Comparison of ENCODE assay signal across 21 cellular contexts in genomic region chr11:73145986-73146575, GRCh38. TPM values are rescaled to one million over a fixed set of nuclear protein-coding genes. Genes with fewer than 3 reads are reported as not detected.
DNase-seq lines count a peak whose midpoint lies in the region; ATAC-seq, FAIRE-seq and TF ChIP-seq lines count a peak whose summit lies in the region.
"Had no signal": no experiment of that assay in that cellular context is flagged by ENCODE, and none has a peak within 500 bp of the region (broad histone marks: within the 10 kb centered on the region; RNA-seq: fewer than 3 reads in every experiment).

No MANE protein-coding gene starts in this region.

- FAIRE-seq in GM19239 (lab: Jason Lieb, UNC) = no peak
- FAIRE-seq: G401.6, kidney, urothelium cell line had no signal

- H3K27me3 ChIP-seq in ascending aorta = no peaks in the 10 kb centered on the region
- H3K27me3 ChIP-seq: neutrophil, Peyer's patch had no signal

- no peak overlapping the region for H3K4me3 Mint-ChIP-seq in natural killer cell treated with Interleukin-12 subunit alpha and Interleukin-12 subunit beta and Interleukin-15 and Interleukin-18, amount 100 ng/mL, for 72 hours
- H3K4me3 Mint-ChIP-seq in natural killer cell (no peak overlapping the region), nephron (peak overlapping the region in 1 of 3 experiments; percentile 34)

- no peaks in the 10 kb centered on the region for H3K27me3 Mint-ChIP-seq in natural killer cell treated with Interleukin-12 subunit alpha and Interleukin-12 subunit beta and Interleukin-15 and Interleukin-18, amount 100 ng/mL, for 72 hours
- no peaks in the 10 kb centered on the region for H3K27me3 Mint-ChIP-seq in natural killer cell (ENCODE audit: low read depth in 2 of 2)
- H3K27me3 Mint-ChIP-seq in nephron (ENCODE audit: low read depth) = peaks cover 9% of the 10 kb centered on the region

- H3K4me1 ChIP-seq in ascending aorta = peaks cover 20 to 38% of the 10 kb centered on the region in 2 donors

- H3K9me3 ChIP-seq in ascending aorta = no peaks in the 10 kb centered on the region
- H3K9me3 ChIP-seq: neutrophil, Peyer's patch had no signal

- H3K4me1 Mint-ChIP-seq in natural killer cell treated with Interleukin-12 subunit alpha and Interleukin-12 subunit beta and Interleukin-15 and Interleukin-18, amount 100 ng/mL, for 72 hours (ENCODE audit: low read depth in 2 of 2) = peaks cover 25 to 39% of the 10 kb centered on the region in 2 donors
- H3K4me1 Mint-ChIP-seq in natural killer cell = peaks cover 18 to 36% of the 10 kb centered on the region in 2 donors
- peaks cover 64% of the 10 kb centered on the region for H3K4me1 Mint-ChIP-seq in nephron

- no peaks in the 10 kb centered on the region for H3K36me3 ChIP-seq in ascending aorta
- H3K36me3 ChIP-seq: neutrophil, Peyer's patch had no signal

- TF ChIP-seq CTCF in natural killer cell (IDR thresholded peaks at IDR 0.05) (no peak), ascending aorta (IDR thresholded peaks at IDR 0.05) (no peak), nephron (IDR thresholded peaks at IDR 0.05; ENCODE audit: unreplicated experiment in 3 of 3) (no peak)

- DNase-seq in natural killer cell treated with Interleukin-12 subunit alpha and Interleukin-12 subunit beta and Interleukin-15 and Interleukin-18, amount 100 ng/mL, for 72 hours (ENCODE audit: low spot score) = no peak
- DNase-seq in natural killer cell = no peak
- DNase-seq in ascending aorta (ENCODE audit: low spot score in 2 of 2) = no peak
- DNase-seq in GM19239 (ENCODE audit: insufficient read length, low spot score) = no peak
- DNase-seq: activated CD4-positive, alpha-beta T cell treated with anti-CD3 and anti-CD28 coated beads for 4 hours; activated CD8-positive, alpha-beta memory T cell treated with anti-CD3 and anti-CD28 coated beads, Interleukin-2, amount 50 U/mL, for 4 hours; activated naive CD4-positive, alpha-beta T cell; AML-193; KG1; kidney; mesendoderm; NCI-H1092; stimulated activated CD4-positive, alpha-beta T cell treated with anti-CD3 and anti-CD28 coated beads, Interleukin-15, amount 100 ng/mL, for 24 hours; stimulated activated naive CD4-positive, alpha-beta T cell treated with Interleukin-2 at 50 U/mL for 16 hours had no signal

- peak overlapping the region; percentile 85 to 86 for H3K27ac ChIP-seq in ascending aorta
- H3K27ac ChIP-seq: neutrophil had no signal

- intact Hi-C loops in natural killer cell (cut with micrococcal nuclease) = no loop called here
- intact Hi-C loops in ascending aorta (cut with DNase I) = loop anchor here (10.0 kb wide), 1 partner anchor 421 kb away; no protein-coding TSS in a partner anchor

- no peaks in the 10 kb centered on the region for H3K9me3 Mint-ChIP-seq in natural killer cell treated with Interleukin-12 subunit alpha and Interleukin-12 subunit beta and Interleukin-15 and Interleukin-18, amount 100 ng/mL, for 72 hours
- H3K9me3 Mint-ChIP-seq in natural killer cell (no peaks in the 10 kb centered on the region), nephron (no peaks in the 10 kb centered on the region)

- peak overlapping the region; percentile 51 to 85 for H3K27ac Mint-ChIP-seq in natural killer cell treated with Interleukin-12 subunit alpha and Interleukin-12 subunit beta and Interleukin-15 and Interleukin-18, amount 100 ng/mL, for 72 hours
- no peak overlapping the region for H3K27ac Mint-ChIP-seq in natural killer cell
- H3K27ac Mint-ChIP-seq in nephron = peak overlapping the region; percentile 37 to 82 (median 38)

- ATAC-seq in natural killer cell treated with Interleukin-12 subunit alpha and Interleukin-12 subunit beta and Interleukin-15 and Interleukin-18, amount 100 ng/mL, for 72 hours = no peak
- ATAC-seq in natural killer cell (no peak), GM21576 (IDR thresholded peaks at IDR 0.05; ENCODE audit: unreplicated experiment) (no peak), GM18517 (IDR thresholded peaks at IDR 0.05; ENCODE audit: unreplicated experiment) (no peak)

- no peak overlapping the region for H3K4me3 ChIP-seq in ascending aorta
- H3K4me3 ChIP-seq: Peyer's patch had no signal

- no peaks in the 10 kb centered on the region for H3K36me3 Mint-ChIP-seq in natural killer cell treated with Interleukin-12 subunit alpha and Interleukin-12 subunit beta and Interleukin-15 and Interleukin-18, amount 100 ng/mL, for 72 hours
- H3K36me3 Mint-ChIP-seq in natural killer cell (no peaks in the 10 kb centered on the region), nephron (ENCODE audit: low read depth) (no peaks in the 10 kb centered on the region)

RNA-seq across cellular contexts. Expression of gene FCHSD2, which starts 4.0 kb away (rescaled TPM):
- 10 to 100 TPM; 58.8 to 77.3 TPM for total RNA-seq in natural killer cell treated with Interleukin-12 subunit alpha and Interleukin-12 subunit beta and Interleukin-15 and Interleukin-18, amount 100 ng/mL, for 72 hours
- total RNA-seq in natural killer cell (10 to 100 TPM; 39.4 to 59.1 (median 42.1) TPM), ascending aorta (16.3 TPM)

Comparison
In these comparisons a context has a peak if more than half of its experiments do, and no peak if none do; other contexts are left out.
1. H3K27ac Mint-ChIP-seq: peak in natural killer cell treated with Interleukin-12 subunit alpha and Interleukin-12 subunit beta and Interleukin-15 and Interleukin-18, amount 100 ng/mL, for 72 hours (2 of 2) and nephron (3 of 3); none in natural killer cell (0 of 2).